1 cellular context compared by ENCODE assay signal in genomic region chr6:3071568-3071967, GRCh38.
TF ChIP-seq lines count a peak whose summit lies in the region.

No MANE protein-coding gene starts in this region.

TF ChIP-seq in K562, 482 proteins besides CTCF, POLR2A, EP300 and RAD21:
- TF ChIP-seq GTF3C2 (IDR thresholded peaks at IDR 0.05; ENCODE audit: borderline replicate concordance, extremely low read depth, insufficient read length) (no peak), ZNF431 (CRISPR knock-in tag; IDR thresholded peaks at IDR 0.05) (0 out of 2 replicates have a peak, but pooled peaks have one; percentile 23), DMBX1 (CRISPR knock-in tag; IDR thresholded peaks at IDR 0.05; ENCODE audit: borderline replicate concordance) (no peak), BHLHE40 (IDR thresholded peaks at IDR 0.05; ENCODE audit: low read length) (no peak), ZNF124 (CRISPR knock-in tag; IDR thresholded peaks at IDR 0.05) (no peak)
- TF ChIP-seq, protein P1, sequence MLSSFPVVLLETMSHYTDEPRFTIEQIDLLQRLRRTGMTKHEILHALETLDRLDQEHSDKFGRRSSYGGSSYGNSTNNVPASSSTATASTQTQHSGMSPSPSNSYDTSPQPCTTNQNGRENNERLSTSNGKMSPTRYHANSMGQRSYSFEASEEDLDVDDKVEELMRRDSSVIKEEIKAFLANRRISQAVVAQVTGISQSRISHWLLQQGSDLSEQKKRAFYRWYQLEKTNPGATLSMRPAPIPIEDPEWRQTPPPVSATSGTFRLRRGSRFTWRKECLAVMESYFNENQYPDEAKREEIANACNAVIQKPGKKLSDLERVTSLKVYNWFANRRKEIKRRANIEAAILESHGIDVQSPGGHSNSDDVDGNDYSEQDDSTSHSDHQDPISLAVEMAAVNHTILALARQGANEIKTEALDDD (IDR thresholded peaks at IDR 0.05), result 0 out of 2 replicates have a peak, but pooled peaks have one; percentile 52
